20 cellular contexts compared by ENCODE assay signal in the genomic region with DNA sequence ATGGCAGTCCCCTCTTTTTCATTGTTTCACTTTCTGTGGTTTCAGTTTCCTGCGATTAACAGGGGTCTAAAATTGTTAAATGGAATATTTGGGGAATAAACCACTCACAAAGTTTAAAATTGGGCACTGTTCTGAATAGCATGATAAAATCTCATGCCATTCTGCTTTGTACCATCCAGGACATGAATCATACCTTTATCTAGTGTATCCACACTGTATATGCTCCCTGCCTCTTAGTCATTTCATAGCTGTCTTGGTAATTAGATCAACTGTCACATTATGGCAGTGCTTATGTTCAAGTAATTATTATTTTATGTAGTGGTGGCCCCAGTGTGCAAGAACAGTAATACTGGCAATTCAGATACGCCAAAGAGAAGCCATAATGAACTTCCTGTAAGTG.
A peak's percentile ranks its signal among the peaks of the same experiment; 100 is the strongest.
DNase-seq lines count a peak whose midpoint lies in the region; ATAC-seq and TF ChIP-seq lines count a peak whose summit lies in the region.
"Had no signal": no experiment of that assay in that cellular context is flagged by ENCODE, and none has a peak within 500 bp of the region (broad histone marks: within the 10 kb centered on the region; RNA-seq: fewer than 3 reads in every experiment).

No MANE protein-coding gene starts in this region.

- H3K4me3 ChIP-seq in Loucy (ENCODE audit: low read length, poor library complexity, severe bottlenecking) = peak overlapping the region; percentile 13

- H3K4me1 ChIP-seq in Loucy (ENCODE audit: insufficient read depth, low read length, poor library complexity, severe bottlenecking) = peaks cover 12% of the 10 kb centered on the region

- H3K27me3 ChIP-seq in Loucy (ENCODE audit: insufficient read depth, low read length, poor library complexity, severe bottlenecking) = no peaks in the 10 kb centered on the region

- DNase-seq in SK-N-DZ (ENCODE audit: low spot score) (peak; percentile 23), amniotic epithelial cell (ENCODE audit: low read depth) (peak; percentile 9), kidney tubule cell (ENCODE audit: low spot score) (peak; percentile 11), cerebellum (ENCODE audit: low spot score) (no peak), WTC11 (ENCODE audit: low spot score) (no peak)
- DNase-seq: COR-L47, DMS 273 treated with DMSO at 0.1 percent for 48 hours, DND-41, HFFc6, IMR-90, MM.1S, NCI-H1092 treated with DMSO at 0.1 percent for 48 hours, NCI-H146, NCI-H2029 treated with DMSO at 0.1 percent for 48 hours, NCI-H2171, NCI-H446 treated with DMSO at 0.1 percent for 48 hours, NCI-H774, OCI-M1 had no signal

- CTCF ChIA-PET in WTC11 (lab: Charles Lee) = no interaction called here

- no peak overlapping the region for H3K4me3 Mint-ChIP-seq in WTC11
- H3K4me3 Mint-ChIP-seq: HFFc6 had no signal

- H3K4me2 ChIP-seq in Loucy (ENCODE audit: low read depth, low read length, poor library complexity, severe bottlenecking) = peak overlapping the region; percentile 41

- H3K9me2 ChIP-seq in Loucy (replicated peaks; ENCODE audit: low read depth, low read length) = no peaks in the 10 kb centered on the region

- H3K36me3 ChIP-seq in Loucy (ENCODE audit: insufficient read depth, low read length) = no peaks in the 10 kb centered on the region

- H3K36me3 Mint-ChIP-seq in WTC11 = no peaks in the 10 kb centered on the region

- peaks cover 3% of the 10 kb centered on the region; the same call in 1 of the 2 replicates for H3K9me3 Mint-ChIP-seq in WTC11

- no peak overlapping the region for H2AFZ ChIP-seq in Loucy (ENCODE audit: low read length)

- H4K20me1 ChIP-seq in Loucy (ENCODE audit: insufficient read depth, low read length, poor library complexity, severe bottlenecking) = no peaks in the 10 kb centered on the region

- no peaks in the 10 kb centered on the region for H3K27me3 Mint-ChIP-seq in WTC11 (ENCODE audit: low read depth)

- no peaks in the 10 kb centered on the region for H3K9me3 ChIP-seq in Loucy (ENCODE audit: insufficient read depth, low read depth, low read length)

- no peak for TF ChIP-seq CTCF in Loucy (conservative IDR thresholded peaks at IDR 0.05; ENCODE audit: low read length)
- no peak for TF ChIP-seq CTCF in WTC11 (IDR thresholded peaks at IDR 0.05)

- H3K79me2 ChIP-seq in Loucy (ENCODE audit: insufficient read depth, low read length) = no peaks in the 10 kb centered on the region

- H3K27ac Mint-ChIP-seq in WTC11 = no peak overlapping the region
- H3K27ac Mint-ChIP-seq: HFFc6 had no signal

- H3K4me1 Mint-ChIP-seq in WTC11 = peaks cover 12% of the 10 kb centered on the region

- no peak overlapping the region for H3K9ac ChIP-seq in Loucy (ENCODE audit: low read depth, low read length, poor library complexity, severe bottlenecking)

- H3F3A ChIP-seq in Loucy (ENCODE audit: low read depth) = peaks cover 4% of the 10 kb centered on the region; the same call in 1 of the 2 replicates

- ATAC-seq in HG03139 (IDR thresholded peaks at IDR 0.05; ENCODE audit: unreplicated experiment) (no peak), WTC11 (no peak)

- POLR2A ChIA-PET in WTC11 (lab: Charles Lee) = no interaction called here

TF ChIP-seq in WTC11, 78 proteins besides CTCF, POLR2A, EP300 and RAD21:
- TF ChIP-seq GTF2I (CRISPR knock-in tag; conservative IDR thresholded peaks at IDR 0.05) (no peak), PREB (CRISPR knock-in tag; IDR thresholded peaks at IDR 0.05; ENCODE audit: borderline replicate concordance) (no peak), EMX1 (CRISPR knock-in tag; IDR thresholded peaks at IDR 0.05) (no peak), ZNF671 (CRISPR knock-in tag; IDR thresholded peaks at IDR 0.05) (no peak), KAT7 (CRISPR knock-in tag; IDR thresholded peaks at IDR 0.05; ENCODE audit: borderline replicate concordance) (no peak), ZNF219 (CRISPR knock-in tag; IDR thresholded peaks at IDR 0.05; ENCODE audit: borderline replicate concordance) (no peak)
- TF ChIP-seq, protein P1, sequence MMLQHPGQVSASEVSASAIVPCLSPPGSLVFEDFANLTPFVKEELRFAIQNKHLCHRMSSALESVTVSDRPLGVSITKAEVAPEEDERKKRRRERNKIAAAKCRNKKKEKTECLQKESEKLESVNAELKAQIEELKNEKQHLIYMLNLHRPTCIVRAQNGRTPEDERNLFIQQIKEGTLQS (CRISPR knock-in tag; conservative IDR thresholded peaks at IDR 0.05) = no peak
- TF ChIP-seq, protein P2, sequence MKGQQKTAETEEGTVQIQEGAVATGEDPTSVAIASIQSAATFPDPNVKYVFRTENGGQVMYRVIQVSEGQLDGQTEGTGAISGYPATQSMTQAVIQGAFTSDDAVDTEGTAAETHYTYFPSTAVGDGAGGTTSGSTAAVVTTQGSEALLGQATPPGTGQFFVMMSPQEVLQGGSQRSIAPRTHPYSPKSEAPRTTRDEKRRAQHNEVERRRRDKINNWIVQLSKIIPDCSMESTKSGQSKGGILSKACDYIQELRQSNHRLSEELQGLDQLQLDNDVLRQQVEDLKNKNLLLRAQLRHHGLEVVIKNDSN (CRISPR knock-in tag; IDR thresholded peaks at IDR 0.05) = no peak
- TF ChIP-seq, protein P3, sequence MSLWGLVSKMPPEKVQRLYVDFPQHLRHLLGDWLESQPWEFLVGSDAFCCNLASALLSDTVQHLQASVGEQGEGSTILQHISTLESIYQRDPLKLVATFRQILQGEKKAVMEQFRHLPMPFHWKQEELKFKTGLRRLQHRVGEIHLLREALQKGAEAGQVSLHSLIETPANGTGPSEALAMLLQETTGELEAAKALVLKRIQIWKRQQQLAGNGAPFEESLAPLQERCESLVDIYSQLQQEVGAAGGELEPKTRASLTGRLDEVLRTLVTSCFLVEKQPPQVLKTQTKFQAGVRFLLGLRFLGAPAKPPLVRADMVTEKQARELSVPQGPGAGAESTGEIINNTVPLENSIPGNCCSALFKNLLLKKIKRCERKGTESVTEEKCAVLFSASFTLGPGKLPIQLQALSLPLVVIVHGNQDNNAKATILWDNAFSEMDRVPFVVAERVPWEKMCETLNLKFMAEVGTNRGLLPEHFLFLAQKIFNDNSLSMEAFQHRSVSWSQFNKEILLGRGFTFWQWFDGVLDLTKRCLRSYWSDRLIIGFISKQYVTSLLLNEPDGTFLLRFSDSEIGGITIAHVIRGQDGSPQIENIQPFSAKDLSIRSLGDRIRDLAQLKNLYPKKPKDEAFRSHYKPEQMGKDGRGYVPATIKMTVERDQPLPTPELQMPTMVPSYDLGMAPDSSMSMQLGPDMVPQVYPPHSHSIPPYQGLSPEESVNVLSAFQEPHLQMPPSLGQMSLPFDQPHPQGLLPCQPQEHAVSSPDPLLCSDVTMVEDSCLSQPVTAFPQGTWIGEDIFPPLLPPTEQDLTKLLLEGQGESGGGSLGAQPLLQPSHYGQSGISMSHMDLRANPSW (CRISPR knock-in tag; conservative IDR thresholded peaks at IDR 0.05; ENCODE audit: low read depth) = no peak

Comparison
In these comparisons a context has a peak if more than half of its experiments do, and no peak if none do; other contexts are left out.
1. DNase-seq: peak in SK-N-DZ (single experiment), amniotic epithelial cell (single experiment) and kidney tubule cell (single experiment); none in cerebellum (single experiment) and WTC11 (single experiment).